ENCODE assay signal across 18 cellular contexts in genomic region chr11:61749607-61750217, GRCh38. TPM values are rescaled to one million over a fixed set of nuclear protein-coding genes. Genes with fewer than 3 reads are reported as not detected.
DNase-seq lines count a peak whose midpoint lies in the region; ATAC-seq, FAIRE-seq and TF ChIP-seq lines count a peak whose summit lies in the region.
"Had no signal": no experiment of that assay in that cellular context is flagged by ENCODE, and none has a peak within 500 bp of the region (broad histone marks: within the 10 kb centered on the region; RNA-seq: fewer than 3 reads in every experiment).

No MANE protein-coding gene starts in this region.

- H3K79me2 ChIP-seq in K562 (ENCODE audit: control insufficient read depth, insufficient read depth, low read length), result peaks cover 21% of the 10 kb centered on the region

- H2AFZ ChIP-seq in K562 (ENCODE audit: low read depth, low read length), result peak overlapping the region; percentile 66

- no TSS peak for BruUV-seq in K562 (replicated peaks; lab: Mats Ljungman, UMichigan)

- H3K36me3 ChIP-seq in HEK293 (ENCODE audit: control insufficient read depth in 2 of 2, insufficient read depth in 1 of 2, low read length in 2 of 2) (no peaks in the 10 kb centered on the region), K562 (ENCODE audit: control insufficient read depth, insufficient read depth, low read length) (no peaks in the 10 kb centered on the region), aorta (ENCODE audit: control insufficient read depth in 1 of 2, insufficient read depth in 2 of 2, low read length in 1 of 2) (no peaks in the 10 kb centered on the region)
- H3K36me3 ChIP-seq: breast epithelium, heart left ventricle, transverse colon had no signal

- WGBS in K562 (ENCODE audit: insufficient coverage, low coverage, missing lambda C conversion rate), result 4% methylated on average over 18 of the region's 21 CpGs
- 75 to 76% methylated on average over 21 of the region's 21 CpGs for WGBS in aorta, 2 donors

- ATAC-seq in K562 (peak; percentile 55), GM19452 (IDR thresholded peaks at IDR 0.05; ENCODE audit: unreplicated experiment) (no peak), aorta (ENCODE audit: low FRiP score) (no peak), HG02588 (IDR thresholded peaks at IDR 0.05; ENCODE audit: unreplicated experiment) (no peak)
- ATAC-seq: heart left ventricle, Panc1 had no signal

- DNase-seq in K562 (ENCODE audit: extremely low read depth in 1 of 4, low spot score in 3 of 4) (peak; percentile 72 to 92 (median 82)), inferior parietal cortex (ENCODE audit: extremely low spot score) (peak; percentile 81), putamen (ENCODE audit: low spot score) (peak; percentile 97), SKM-1 treated with dmso at 0.1 percent for 144 hours (lab: John Stamatoyannopoulos, UW; ENCODE audit: unreplicated experiment) (no peak), aorta (no peak)
- DNase-seq: activated CD4-positive, alpha-beta T cell treated with anti-CD3 and anti-CD28 coated beads for 48 hours; DMS153; heart left ventricle; NCI-H1417; NCI-H446; transverse colon had no signal

- H3K27me3 ChIP-seq in K562 (ENCODE audit: control insufficient read depth in 2 of 2, insufficient read depth in 2 of 2, low read length in 2 of 2) (no peaks in the 10 kb centered on the region), aorta (ENCODE audit: control insufficient read depth in 1 of 2, insufficient read depth in 2 of 2, low read length in 1 of 2) (no peaks in the 10 kb centered on the region)
- H3K27me3 ChIP-seq: breast epithelium had no signal

- H4K20me1 ChIP-seq in K562 (replicated peaks; ENCODE audit: control insufficient read depth, insufficient read depth, low read length), result no peaks in the 10 kb centered on the region

- no peaks in the 10 kb centered on the region for H3K4me1 ChIP-seq in HEK293 (ENCODE audit: control insufficient read depth, insufficient read depth, low read length)
- peaks cover 61 to 90% of the 10 kb centered on the region in 2 experiments for H3K4me1 ChIP-seq in K562 (replicated peaks in 1 of 2; ENCODE audit: control insufficient read depth in 2 of 2, insufficient read depth in 2 of 2, low read length in 2 of 2)
- no peaks in the 10 kb centered on the region for H3K4me1 ChIP-seq in aorta (ENCODE audit: control insufficient read depth in 1 of 2, insufficient read depth in 2 of 2, low read length in 2 of 2)
- H3K4me1 ChIP-seq: breast epithelium had no signal

- peak overlapping the region; percentile 77 for H3K4me2 ChIP-seq in K562 (ENCODE audit: insufficient read depth, low read length)

- TF ChIP-seq POLR2A in K562 (conservative IDR thresholded peaks at IDR 0.05), result no peak

- TF ChIP-seq RAD21 in K562 (CRISPR knock-in tag; conservative IDR thresholded peaks at IDR 0.05 in 1 of 2, IDR thresholded peaks at IDR 0.05 in 1 of 2), result no peak

- in situ Hi-C loops in K562 (cut with MboI), result loop anchor here (5.0 kb wide), 1 partner anchor 43 kb away; the partner anchor contains the start of genes FEN1 and TMEM258

- no peak overlapping the region for H3K27ac ChIP-seq in HEK293 (ENCODE audit: extremely low read depth, low read depth, low read length)
- peak overlapping the region; percentile 71; the same call in 2 of the 3 replicates for H3K27ac ChIP-seq in K562 (ENCODE audit: extremely low read depth, low read depth, low read length)
- no peak overlapping the region for H3K27ac ChIP-seq in aorta (ENCODE audit: low read depth in 1 of 2, low read length in 2 of 2)
- H3K27ac ChIP-seq: heart left ventricle, transverse colon had no signal

- CTCF ChIA-PET in HEK293 (lab: Yijun Ruan, JAX) (interaction anchor here (0.5 to 6.7 kb wide), 14 partner anchors 12 to 708 kb away, joined by 3 to 118 read pairs (median 5); partner anchors contain the start of genes FEN1, TMEM138 and TMEM258), K562 (lab: Yijun Ruan, JAX; ENCODE audit: low intra/inter-chr PET ratio) (no interaction called here)

- no peaks in the 10 kb centered on the region for H3K9me3 ChIP-seq in HEK293 (ENCODE audit: control insufficient read depth, insufficient read depth, low read depth, low read length)
- H3K9me3 ChIP-seq in K562 (replicated peaks; ENCODE audit: control insufficient read depth, insufficient read depth, low read depth, low read length), result no peaks in the 10 kb centered on the region
- no peaks in the 10 kb centered on the region for H3K9me3 ChIP-seq in aorta (ENCODE audit: control insufficient read depth, low read length)
- H3K9me3 ChIP-seq: breast epithelium, heart left ventricle, transverse colon had no signal

- H3K9ac ChIP-seq in K562 (ENCODE audit: insufficient read depth in 1 of 2, low read depth in 2 of 2, low read length in 2 of 2), result peak overlapping the region; percentile 29 to 87; a peak in 3 of 4 replicates

- FAIRE-seq in K562 (lab: Jason Lieb, UNC), result peak; percentile 74
- FAIRE-seq: endometrium had no signal

- H3K4me3 ChIP-seq in HEK293 (ENCODE audit: low read depth, low read length) (no peak overlapping the region), K562 (no peak overlapping the region; the same call in 1 of the 2 replicates), aorta (ENCODE audit: low read length in 2 of 2) (no peak overlapping the region)
- H3K4me3 ChIP-seq: breast epithelium, heart left ventricle, transverse colon had no signal

- POLR2A ChIA-PET in HEK293 (lab: Yijun Ruan, JAX) (interaction anchor here (1.0 kb wide), 1 partner anchor 39 kb away, joined by 3 read pairs; no protein-coding TSS in a partner anchor), K562 (lab: Yijun Ruan, JAX) (interaction anchor here (0.6 to 1.6 kb wide), 10 partner anchors 12 to 273 kb away, joined by 3 to 13 read pairs (median 4); partner anchors contain the start of genes FEN1 and TMEM258)

- TF ChIP-seq EP300 in K562 (IDR thresholded peaks at IDR 0.05; ENCODE audit: low read length), result no peak; the same call in 1 of the 2 replicates

- TF ChIP-seq CTCF in HEK293 (tag by site-specific recombination; IDR thresholded peaks at IDR 0.05) (no peak), K562 (IDR thresholded peaks at IDR 0.05 in 2 of 3, conservative IDR thresholded peaks at IDR 0.05 in 1 of 3; ENCODE audit: insufficient read depth in 2 of 3, low read depth in 1 of 3, low read length in 3 of 3) (peak in 2 of 3 experiments; percentile 22 to 29; a peak in 2 of 6 replicates)

- intact Hi-C loops in K562 (cut with micrococcal nuclease) (loop anchor here (1.0 to 5.0 kb wide), 3 partner anchors 27 to 358 kb away; partner anchors contain the start of genes FEN1 and TMEM258), aorta (cut with DNase I) (loop anchor here in 1 of 2 donors (5.0 kb wide), 1 partner anchor 358 kb away; no protein-coding TSS in a partner anchor)

- H3K9me1 ChIP-seq in K562 (ENCODE audit: control insufficient read depth, insufficient read depth, low read length), result no peaks in the 10 kb centered on the region

RNA-seq across cellular contexts. Expression of gene MYRF, which starts 2.7 kb away (rescaled TPM):
- total RNA-seq in K562 (2011; cell fraction: chromatin; rRNA removed; ENCODE audit: low replicate concordance), result 95.5 and 239 TPM in 2 replicates
- 109 and 132 TPM in 2 replicates for total RNA-seq in K562 (2011; cell fraction: nucleolus; rRNA removed)
- 92.2 and 107 TPM in 2 replicates for total RNA-seq in K562 (2011; cell fraction: nucleoplasm; rRNA removed)
- total RNA-seq in K562 (2014; rRNA removed) (7.1 and 11.0 TPM in 2 replicates), K562 (2014; rRNA removed; fragmentation: Illumina TruSeq; extraction: Trizol) (2.6 and 3.3 TPM in 2 replicates), K562 (2015; rRNA removed; fragmentation: Illumina TruSeq; extraction: Trizol) (4.0 and 4.1 TPM in 2 replicates), K562 (2021) (21.4 and 25.8 TPM in 2 replicates), aorta (1 to 10 TPM in 1 of 2 donors, under 1 TPM in 1; 0.23 to 1.1 TPM)
- polyA plus RNA-seq in K562 (2011; rRNA removed) (10.4 and 16.6 TPM in 2 replicates), K562 (2014; fragmentation: Illumina TruSeq; extraction: Trizol) (14.7 and 17.8 TPM in 2 replicates), K562 (2014; fragmentation: Nextera tagmentation; extraction: Ambion mirVana) (1 to 10 TPM; 2.3 TPM), K562 (2014; rRNA removed) (15.6 and 17.4 TPM in 2 replicates), aorta (1 to 10 TPM in 1 of 2 donors, under 1 TPM in 1; 0.92 to 2.3 TPM)
- 13.6 and 26.3 TPM in 2 replicates for polyA plus RNA-seq in K562 (2011; cell fraction: cytosol; rRNA removed)
- 104 and 152 TPM in 2 replicates for polyA plus RNA-seq in K562 (2011; cell fraction: nucleus; rRNA removed)
- polyA plus RNA-seq in K562 (2012), result 14.8 and 25.8 TPM in 2 replicates
- 6.8 and 8.5 TPM in 2 replicates for polyA minus RNA-seq in K562 (2011; rRNA and poly(A)+ RNA removed)
- 22.7 and 23.9 TPM in 2 replicates for polyA minus RNA-seq in K562 (2011; cell fraction: cytosol; rRNA and poly(A)+ RNA removed)
- polyA minus RNA-seq in K562 (2011; cell fraction: nucleus; rRNA and poly(A)+ RNA removed), result 32.4 and 34.1 TPM in 2 replicates
- polyA plus RNA-seq: IgD-negative memory B cell had no signal

RNA-seq across cellular contexts. Expression of gene TMEM258, which starts 42.7 kb away (rescaled TPM):
- total RNA-seq in K562 (2011; cell fraction: chromatin; rRNA removed; ENCODE audit: low replicate concordance), result 88.0 and 142 TPM in 2 replicates
- 195 and 216 TPM in 2 replicates for total RNA-seq in K562 (2011; cell fraction: nucleolus; rRNA removed)
- total RNA-seq in K562 (2011; cell fraction: nucleoplasm; rRNA removed), result 192 and 237 TPM in 2 replicates
- total RNA-seq in K562 (2014; rRNA removed) (97.2 and 153 TPM in 2 replicates), K562 (2014; rRNA removed; fragmentation: Illumina TruSeq; extraction: Trizol) (227 and 239 TPM in 2 replicates), K562 (2015; rRNA removed; fragmentation: Illumina TruSeq; extraction: Trizol) (221 and 231 TPM in 2 replicates), K562 (2021) (168 and 200 TPM in 2 replicates), aorta (10 to 100 TPM; 73.2 to 84.1 TPM)
- polyA plus RNA-seq in K562 (2011; rRNA removed) (630 and 713 TPM in 2 replicates), K562 (2014; fragmentation: Illumina TruSeq; extraction: Trizol) (213 and 256 TPM in 2 replicates), K562 (2014; fragmentation: Nextera tagmentation; extraction: Ambion mirVana) (100 to 1,000 TPM; 794 to 856 TPM), K562 (2014; rRNA removed) (199 and 268 TPM in 2 replicates), aorta (100 to 1,000 TPM; 189 to 213 TPM)
- polyA plus RNA-seq in K562 (2011; cell fraction: cytosol; rRNA removed), result 728 and 1,027 TPM in 2 replicates
- 254 and 417 TPM in 2 replicates for polyA plus RNA-seq in K562 (2011; cell fraction: nucleus; rRNA removed)
- polyA plus RNA-seq in K562 (2012), result 426 and 696 TPM in 2 replicates
- 155 and 167 TPM in 2 replicates for polyA minus RNA-seq in K562 (2011; rRNA and poly(A)+ RNA removed)
- 111 and 157 TPM in 2 replicates for polyA minus RNA-seq in K562 (2011; cell fraction: cytosol; rRNA and poly(A)+ RNA removed)
- 46.0 and 84.9 TPM in 2 replicates for polyA minus RNA-seq in K562 (2011; cell fraction: nucleus; rRNA and poly(A)+ RNA removed)

RNA-seq across cellular contexts. Expression of gene FEN1, which starts 43.0 kb away (rescaled TPM):
- 27.9 and 42.4 TPM in 2 replicates for total RNA-seq in K562 (2011; cell fraction: chromatin; rRNA removed; ENCODE audit: low replicate concordance)
- 50.0 and 60.9 TPM in 2 replicates for total RNA-seq in K562 (2011; cell fraction: nucleolus; rRNA removed)
- 37.0 and 43.3 TPM in 2 replicates for total RNA-seq in K562 (2011; cell fraction: nucleoplasm; rRNA removed)
- total RNA-seq in K562 (2014; rRNA removed) (156 and 172 TPM in 2 replicates), K562 (2014; rRNA removed; fragmentation: Illumina TruSeq; extraction: Trizol) (130 and 137 TPM in 2 replicates), K562 (2015; rRNA removed; fragmentation: Illumina TruSeq; extraction: Trizol) (150 and 154 TPM in 2 replicates), K562 (2021) (140 and 150 TPM in 2 replicates), aorta (1 to 10 TPM; 5.5 to 6.9 TPM)
- polyA plus RNA-seq in K562 (2011; rRNA removed) (91.3 and 124 TPM in 2 replicates), K562 (2014; fragmentation: Illumina TruSeq; extraction: Trizol) (138 and 146 TPM in 2 replicates), K562 (2014; fragmentation: Nextera tagmentation; extraction: Ambion mirVana) (10 to 100 TPM; 58.1 to 86.8 TPM), K562 (2014; rRNA removed) (132 and 136 TPM in 2 replicates), aorta (1 to 10 TPM; 3.5 to 4.9 TPM)
- 83.9 and 106 TPM in 2 replicates for polyA plus RNA-seq in K562 (2011; cell fraction: cytosol; rRNA removed)
- 28.7 and 36.3 TPM in 2 replicates for polyA plus RNA-seq in K562 (2011; cell fraction: nucleus; rRNA removed)
- 122 and 124 TPM in 2 replicates for polyA plus RNA-seq in K562 (2012)
- polyA minus RNA-seq in K562 (2011; rRNA and poly(A)+ RNA removed), result 77.5 and 111 TPM in 2 replicates
- 54.2 and 76.3 TPM in 2 replicates for polyA minus RNA-seq in K562 (2011; cell fraction: cytosol; rRNA and poly(A)+ RNA removed)
- polyA minus RNA-seq in K562 (2011; cell fraction: nucleus; rRNA and poly(A)+ RNA removed), result 29.8 and 34.1 TPM in 2 replicates

Comparison
In these comparisons a context has a peak if more than half of its experiments do, and no peak if none do; other contexts are left out.
1. DNase-seq: peak in K562 (4 of 4), inferior parietal cortex (single experiment) and putamen (single experiment); none in SKM-1 treated with dmso at 0.1 percent for 144 hours (single experiment) and aorta (0 of 2).
2. Of the 44 proteins assayed by ChIP-seq in both K562 and HEK293: peak only in K562: CTCF, KLF16, PRDM10 and ZBTB7A; only in HEK293: none; in both: none; in neither: 37; mixed calls (peak in some experiments, not most) for 3.